ENCODE assay signal across 1 cellular context in the genomic region with DNA sequence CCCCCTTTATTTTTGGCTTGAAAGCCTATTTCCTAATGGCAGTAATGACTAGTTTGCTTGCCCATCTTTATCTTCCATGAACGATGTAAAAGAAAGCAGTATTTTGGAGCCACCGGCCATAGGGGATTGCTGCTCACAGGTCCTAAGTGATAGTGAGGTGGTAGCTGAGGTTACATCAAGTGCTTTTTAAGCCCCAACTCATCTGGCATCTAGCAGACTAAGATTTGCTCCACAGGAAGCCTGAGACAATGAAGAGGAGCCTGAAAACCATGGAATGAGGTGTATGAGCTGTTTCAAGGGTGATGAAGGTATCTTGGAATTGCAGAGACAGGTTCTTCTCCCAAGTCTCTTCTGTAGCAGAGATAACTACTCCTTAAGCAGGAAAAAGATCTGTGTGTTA.
TF ChIP-seq lines count a peak whose summit lies in the region.

No MANE protein-coding gene starts in this region.

TF ChIP-seq in IMR-90, 13 proteins besides CTCF, POLR2A, EP300 and RAD21 (continued from another document):
- TF ChIP-seq, protein P1, sequence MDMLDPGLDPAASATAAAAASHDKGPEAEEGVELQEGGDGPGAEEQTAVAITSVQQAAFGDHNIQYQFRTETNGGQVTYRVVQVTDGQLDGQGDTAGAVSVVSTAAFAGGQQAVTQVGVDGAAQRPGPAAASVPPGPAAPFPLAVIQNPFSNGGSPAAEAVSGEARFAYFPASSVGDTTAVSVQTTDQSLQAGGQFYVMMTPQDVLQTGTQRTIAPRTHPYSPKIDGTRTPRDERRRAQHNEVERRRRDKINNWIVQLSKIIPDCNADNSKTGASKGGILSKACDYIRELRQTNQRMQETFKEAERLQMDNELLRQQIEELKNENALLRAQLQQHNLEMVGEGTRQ (IDR thresholded peaks at IDR 0.05; ENCODE audit: low read depth, low read length) = no peak
